In genomic region chr22:37242395-37242918, GRCh38 we compare ENCODE assay signal across 8 cellular contexts. TPM values are rescaled to one million over a fixed set of nuclear protein-coding genes. Genes with fewer than 3 reads are reported as not detected.
DNase-seq lines count a peak whose midpoint lies in the region; ATAC-seq, FAIRE-seq and TF ChIP-seq lines count a peak whose summit lies in the region.

No MANE protein-coding gene starts in this region.

- H3K27ac ChIP-seq in kidney (ENCODE audit: low read depth in 2 of 2, low read length in 2 of 2) = no peak overlapping the region
- no peak overlapping the region for H3K27ac ChIP-seq in GM23338 (ENCODE audit: low read depth)

- no peaks in the 10 kb centered on the region for H3K36me3 Mint-ChIP-seq in GM23338 (ENCODE audit: low read depth)

- H3K27me3 ChIP-seq in GM23338 (ENCODE audit: insufficient read depth) = no peaks in the 10 kb centered on the region

- no peak overlapping the region for H3K9ac ChIP-seq in kidney (ENCODE audit: low read length in 2 of 2)

- FAIRE-seq in kidney (lab: Jason Lieb, UNC) = no peak

- H3K4me1 Mint-ChIP-seq in GM23338 = peaks cover 21% of the 10 kb centered on the region

- no peaks in the 10 kb centered on the region for H3F3A ChIP-seq in GM23338 (replicated peaks; ENCODE audit: low read depth)

- ATAC-seq in GM18873 (IDR thresholded peaks at IDR 0.05; ENCODE audit: low FRiP score, unreplicated experiment) = peak; percentile 46
- peak; percentile 40 for ATAC-seq in HG03103 (IDR thresholded peaks at IDR 0.05; ENCODE audit: low read depth, unreplicated experiment)
- ATAC-seq in GM23338 = no peak

- no peaks in the 10 kb centered on the region for H3K4me1 ChIP-seq in kidney (ENCODE audit: control insufficient read depth in 1 of 2, insufficient read depth in 1 of 2, low read depth in 1 of 2, low read length in 2 of 2)
- peaks cover 7% of the 10 kb centered on the region; the same call in 1 of the 2 replicates for H3K4me1 ChIP-seq in GM23338 (ENCODE audit: insufficient read depth)

- H2AFZ ChIP-seq in GM23338 = no peak overlapping the region

- peaks cover 18% of the 10 kb centered on the region for H3K27me3 Mint-ChIP-seq in GM23338 (ENCODE audit: insufficient read depth, low read depth, poor library complexity)

- H3K9me2 ChIP-seq in GM23338 (ENCODE audit: insufficient read depth) = no peaks in the 10 kb centered on the region

- no peaks in the 10 kb centered on the region for H3K9me3 Mint-ChIP-seq in GM23338

- no peak overlapping the region for H3K4me2 ChIP-seq in GM23338

- no peak overlapping the region for H3K27ac Mint-ChIP-seq in GM23338

- peak; percentile 76 for DNase-seq in SIG-M5 (lab: John Stamatoyannopoulos, UW)
- peak; percentile 53 for DNase-seq in activated gamma-delta T cell (lab: John Stamatoyannopoulos, UW)
- DNase-seq in kidney = peak; percentile 87
- peak; percentile 80 to 82 for DNase-seq in stimulated activated CD8-positive, alpha-beta memory T cell treated with anti-CD3 and anti-CD28 coated beads, Interleukin-2, amount 100 ng/mL, for 1 hour (ENCODE audit: low read depth in 2 of 2)
- DNase-seq in NCI-H82 treated with DMSO at 0.1 percent for 48 hours (lab: John Stamatoyannopoulos, UW; ENCODE audit: unreplicated experiment) = no peak
- DNase-seq in GM23338 (ENCODE audit: low spot score) = no peak

- H3K79me2 ChIP-seq in GM23338 (replicated peaks; ENCODE audit: insufficient read depth) = no peaks in the 10 kb centered on the region

- H4K20me1 ChIP-seq in GM23338 (replicated peaks; ENCODE audit: insufficient read depth) = no peaks in the 10 kb centered on the region

- no peaks in the 10 kb centered on the region for H3K36me3 ChIP-seq in kidney (ENCODE audit: control insufficient read depth in 1 of 2, insufficient read depth in 2 of 2, low read length in 2 of 2)
- H3K36me3 ChIP-seq in GM23338 (ENCODE audit: insufficient read depth) = no peaks in the 10 kb centered on the region

- TF ChIP-seq CTCF in kidney (IDR thresholded peaks at IDR 0.05; ENCODE audit: borderline replicate concordance, extremely low read depth, insufficient read depth) (no peak), GM23338 (conservative IDR thresholded peaks at IDR 0.05; ENCODE audit: low read depth in 2 of 2) (no peak)

- H3K9me3 ChIP-seq in kidney (ENCODE audit: control insufficient read depth in 1 of 2, low read length in 2 of 2) = no peaks in the 10 kb centered on the region

- intact Hi-C loops in kidney (cut with DNase I) = no loop called here

- no peak overlapping the region for H3K4me3 Mint-ChIP-seq in GM23338

- H3K4me3 ChIP-seq in kidney (ENCODE audit: low read length in 2 of 2) = no peak overlapping the region
- H3K4me3 ChIP-seq in GM23338 = no peak overlapping the region

TF ChIP-seq in GM23338, 12 proteins besides CTCF, POLR2A, EP300 and RAD21:
- no peak for TF ChIP-seq POLR2AphosphoS5 (IDR thresholded peaks at IDR 0.05; ENCODE audit: low read depth)

RNA-seq across cellular contexts. Expression of gene RAC2, which starts 1.6 kb away (rescaled TPM):
- 38.6 TPM for total RNA-seq in kidney
- polyA plus RNA-seq in kidney (ENCODE audit: insufficient read depth, low read depth, low replicate concordance) (4.5 TPM), GM23338 (2016; fragmentation: Nextera tagmentation; extraction: Ambion mirVana) (2.4 and 3.1 TPM in 2 replicates)
- 2.7 and 3.8 TPM in 2 replicates for total RNA-seq in GM23338 (2014; rRNA removed; shearing (Covaris generic))

RNA-seq across cellular contexts. Expression of gene SSTR3, which starts 30.2 kb away (rescaled TPM):
- 0.13 TPM for total RNA-seq in kidney
- 0.56 TPM for polyA plus RNA-seq in kidney (ENCODE audit: insufficient read depth, low read depth, low replicate concordance)
- 0.04 and 0.66 TPM in 2 replicates for total RNA-seq in GM23338 (2014; rRNA removed; shearing (Covaris generic))
- 0.10 TPM in 1 of 2 replicates, not detected in the other for polyA plus RNA-seq in GM23338 (2016; fragmentation: Nextera tagmentation; extraction: Ambion mirVana)

RNA-seq across cellular contexts. Expression of gene CYTH4, which starts 39.9 kb away (rescaled TPM):
- 30.2 TPM for total RNA-seq in kidney
- polyA plus RNA-seq in kidney (ENCODE audit: insufficient read depth, low read depth, low replicate concordance) = 1.9 TPM
- total RNA-seq in GM23338 (2014; rRNA removed; shearing (Covaris generic)) = not detected in 2 replicates
- polyA plus RNA-seq in GM23338 (2016; fragmentation: Nextera tagmentation; extraction: Ambion mirVana) = not detected in 2 replicates

RNA-seq across cellular contexts. Expression of gene C1QTNF6, which starts 54.4 kb away (rescaled TPM):
- 8.0 TPM for total RNA-seq in kidney
- polyA plus RNA-seq in kidney (ENCODE audit: insufficient read depth, low read depth, low replicate concordance) (3.2 TPM), GM23338 (2016; fragmentation: Nextera tagmentation; extraction: Ambion mirVana) (0.97 and 1.7 TPM in 2 replicates)
- total RNA-seq in GM23338 (2014; rRNA removed; shearing (Covaris generic)) = 2.3 and 2.6 TPM in 2 replicates

Comparison
In these comparisons a context has a peak if more than half of its experiments do, and no peak if none do; other contexts are left out.
1. DNase-seq: peak in SIG-M5 (single experiment), activated gamma-delta T cell (single experiment), kidney (single experiment) and stimulated activated CD8-positive, alpha-beta memory T cell treated with anti-CD3 and anti-CD28 coated beads, Interleukin-2, amount 100 ng/mL, for 1 hour (2 of 2); none in NCI-H82 treated with DMSO at 0.1 percent for 48 hours (single experiment) and GM23338 (single experiment).
2. RNA of gene CYTH4, which starts 39.9 kb away (total RNA-seq): 30.2 TPM in kidney (single experiment); not detected in GM23338; every median in the first group is over 10 times any median in the second.